ENCODE assay signal across 19 cellular contexts in the genomic region with DNA sequence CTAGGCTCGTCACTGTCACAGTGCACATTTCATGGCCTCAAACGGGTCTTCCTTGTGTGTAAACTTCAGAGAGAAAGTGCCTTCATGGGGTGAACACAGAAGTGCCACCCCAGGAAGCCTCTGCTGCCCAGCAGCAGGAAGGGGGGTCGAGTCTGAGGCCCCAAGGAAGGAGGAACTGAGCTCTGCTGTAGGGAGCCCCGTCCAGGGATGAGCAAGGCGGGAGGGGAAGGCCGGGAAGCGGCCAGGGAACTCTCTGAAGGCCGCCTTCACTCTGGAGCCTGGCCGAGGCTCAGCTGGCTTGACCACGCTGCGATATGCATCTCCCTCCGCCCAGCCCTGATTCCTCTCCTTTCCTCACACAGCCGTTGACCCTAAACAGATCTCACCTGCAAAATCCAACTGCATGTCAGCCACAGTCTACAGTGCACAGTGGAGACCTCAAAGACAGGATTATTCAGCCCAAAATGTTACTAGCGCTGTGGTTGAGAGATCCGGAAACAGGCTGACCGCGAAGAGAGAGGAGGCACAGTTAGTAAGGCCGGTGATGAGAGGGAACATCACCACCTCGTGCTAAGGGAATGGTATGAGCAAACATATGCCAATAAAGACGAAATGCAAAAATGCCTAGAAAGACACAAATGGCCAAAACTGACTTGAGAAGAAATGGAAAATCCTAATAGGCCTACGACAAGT. TPM values are rescaled to one million over a fixed set of nuclear protein-coding genes. Genes with fewer than 3 reads are reported as not detected.
DNase-seq lines count a peak whose midpoint lies in the region; ATAC-seq and TF ChIP-seq lines count a peak whose summit lies in the region.
"Had no signal": no experiment of that assay in that cellular context is flagged by ENCODE, and none has a peak within 500 bp of the region (broad histone marks: within the 10 kb centered on the region; RNA-seq: fewer than 3 reads in every experiment).

No MANE protein-coding gene starts in this region.

- no peak overlapping the region for H3K4me3 ChIP-seq in cardiac fibroblast (replicated peaks in 1 of 2; ENCODE audit: low read depth in 2 of 2, low read length in 2 of 2)
- H3K4me3 ChIP-seq: cardiac muscle cell, pancreas, tibial artery had no signal

- peaks cover 38% of the 10 kb centered on the region for H3K4me1 Mint-ChIP-seq in CD14-positive monocyte
- H3K4me1 Mint-ChIP-seq: CD8-positive, alpha-beta memory T cell had no signal

- H3K27me3 Mint-ChIP-seq in CD14-positive monocyte (ENCODE audit: low read depth in 3 of 3): peaks cover 2 to 5% (median 3%) of the 10 kb centered on the region in 3 donors

- no peaks in the 10 kb centered on the region for H3K36me3 Mint-ChIP-seq in CD14-positive monocyte
- H3K36me3 Mint-ChIP-seq: activated CD8-positive, alpha-beta memory T cell treated with anti-CD3 and anti-CD28 coated beads, Interleukin-2, amount 10 ng/mL, durations not matched to agents 7 days and 5 days; stimulated activated memory B cell treated with anti-CD40 and anti-IgM and Interleukin-4, amounts not matched to agents 10 μg/mL and 1 μg/mL and 100 μg/mL, for 72 hours had no signal

- no peak for DNase-seq in CD14-positive monocyte (ENCODE audit: low spot score)
- DNase-seq in NOMO-1 treated with dmso at 0.1 percent for 144 hours (lab: John Stamatoyannopoulos, UW; ENCODE audit: unreplicated experiment): peak; percentile 84
- DNase-seq in cardiac fibroblast (ENCODE audit: low read depth in 2 of 2): peak; percentile 5 to 6
- DNase-seq in RWPE1 (ENCODE audit: low spot score): no peak
- no peak for DNase-seq in GM13977 (ENCODE audit: low spot score)
- DNase-seq in globus pallidus (ENCODE audit: low spot score): no peak
- DNase-seq: activated CD8-positive, alpha-beta memory T cell treated with anti-CD3 and anti-CD28 coated beads, Interleukin-2, amount 10 ng/mL, durations not matched to agents 7 days and 5 days; CD8-positive, alpha-beta memory T cell; dermis blood vessel endothelial cell; foreskin melanocyte; HFFc6; NCI-H226; tibial artery had no signal

- in situ Hi-C loops in GM13977 (cut with MboI; ENCODE audit: low pct_unique_long_range_greater_than_20kb, low sequenced_read_pairs, unreplicated experiment): loop anchor here (10.0 kb wide), 1 partner anchor 271 kb away; no protein-coding TSS in a partner anchor

- H3K27ac ChIP-seq in RWPE1: no peak overlapping the region
- H3K27ac ChIP-seq: cardiac muscle cell, pancreas, tibial artery had no signal

- ATAC-seq in GM18907 (IDR thresholded peaks at IDR 0.05; ENCODE audit: unreplicated experiment): peak; percentile 61
- ATAC-seq in activated CD4-positive, CD25-positive, alpha-beta regulatory T cell treated with anti-CD3 and anti-CD28 coated beads, Interleukin-2, amount 50 U/mL, for 24 hours: no peak
- ATAC-seq: activated CD8-positive, alpha-beta memory T cell treated with anti-CD3 and anti-CD28 coated beads, Interleukin-2, amount 10 ng/mL, durations not matched to agents 7 days and 5 days; pancreas; stimulated activated memory B cell treated with anti-CD40 and anti-IgM and Interleukin-4, amounts not matched to agents 10 μg/mL and 1 μg/mL and 100 μg/mL, for 72 hours had no signal

- TF ChIP-seq CTCF in CD14-positive monocyte (IDR thresholded peaks at IDR 0.05) (no peak), cardiac fibroblast (IDR thresholded peaks at IDR 0.05; ENCODE audit: low read depth, low read length) (no peak), RWPE1 (conservative IDR thresholded peaks at IDR 0.05; ENCODE audit: low read depth) (no peak), GM13977 (IDR thresholded peaks at IDR 0.05; ENCODE audit: extremely low read depth, insufficient read depth, missing control alignments) (no peak)

- intact Hi-C loops in CD14-positive monocyte (cut with micrococcal nuclease): loop anchor here (2.0 to 10.0 kb wide), 2 partner anchors 111 to 267 kb away; no protein-coding TSS in a partner anchor

- peak overlapping the region in 2 of 7 donors; percentile 2 to 58 for H3K27ac Mint-ChIP-seq in CD14-positive monocyte
- H3K27ac Mint-ChIP-seq: activated CD8-positive, alpha-beta memory T cell treated with anti-CD3 and anti-CD28 coated beads, Interleukin-2, amount 10 ng/mL, durations not matched to agents 7 days and 5 days; activated T-helper 2 cell treated with anti-CD3 and anti-CD28 coated beads, Interferon-gamma antibody, Interleukin-2, Interleukin-4, amounts not matched to agents 10 μg/mL and 5 μg/mL and 100 μg/mL, durations not matched to agents 14 hours and 24 hours and 36 hours; CD8-positive, alpha-beta memory T cell; HFFc6; stimulated activated memory B cell treated with anti-CD40 and anti-IgM and Interleukin-4, amounts not matched to agents 10 μg/mL and 1 μg/mL and 100 μg/mL, for 72 hours had no signal

- CTCF ChIA-PET in RWPE1 (lab: Yijun Ruan, JAX): no interaction called here

- H3K9me3 Mint-ChIP-seq in CD14-positive monocyte: peaks cover 0 to 2% (median 0%) of the 10 kb centered on the region in 7 donors
- H3K9me3 Mint-ChIP-seq: activated T-helper 2 cell treated with anti-CD3 and anti-CD28 coated beads, Interferon-gamma antibody, Interleukin-2, Interleukin-4, amounts not matched to agents 10 μg/mL and 5 μg/mL and 100 μg/mL, durations not matched to agents 14 hours and 24 hours and 36 hours; CD8-positive, alpha-beta memory T cell; HFFc6; stimulated activated memory B cell treated with anti-CD40 and anti-IgM and Interleukin-4, amounts not matched to agents 10 μg/mL and 1 μg/mL and 100 μg/mL, for 72 hours had no signal

- POLR2A ChIA-PET in RWPE1 (lab: Yijun Ruan, JAX; ENCODE audit: low non-redundant PET): no interaction called here

- H3K4me3 Mint-ChIP-seq in CD14-positive monocyte: peak overlapping the region; percentile 58 to 63
- H3K4me3 Mint-ChIP-seq: activated CD8-positive, alpha-beta memory T cell treated with anti-CD3 and anti-CD28 coated beads, Interleukin-2, amount 10 ng/mL, durations not matched to agents 7 days and 5 days; CD8-positive, alpha-beta memory T cell; HFFc6; stimulated activated memory B cell treated with anti-CD40 and anti-IgM and Interleukin-4, amounts not matched to agents 10 μg/mL and 1 μg/mL and 100 μg/mL, for 72 hours had no signal

RNA-seq across cellular contexts. Expression of a gene that starts 34.2 kb away (rescaled TPM):
- 1 to 10 TPM; 9.1 TPM for polyA plus RNA-seq in CD14-positive monocyte

Comparison
In these comparisons a context has a peak if more than half of its experiments do, and no peak if none do; other contexts are left out.
1. DNase-seq: peak in NOMO-1 treated with dmso at 0.1 percent for 144 hours (single experiment) and cardiac fibroblast (2 of 2); none in CD14-positive monocyte (single experiment), RWPE1 (single experiment), GM13977 (single experiment) and globus pallidus (single experiment).